In the genomic region with DNA sequence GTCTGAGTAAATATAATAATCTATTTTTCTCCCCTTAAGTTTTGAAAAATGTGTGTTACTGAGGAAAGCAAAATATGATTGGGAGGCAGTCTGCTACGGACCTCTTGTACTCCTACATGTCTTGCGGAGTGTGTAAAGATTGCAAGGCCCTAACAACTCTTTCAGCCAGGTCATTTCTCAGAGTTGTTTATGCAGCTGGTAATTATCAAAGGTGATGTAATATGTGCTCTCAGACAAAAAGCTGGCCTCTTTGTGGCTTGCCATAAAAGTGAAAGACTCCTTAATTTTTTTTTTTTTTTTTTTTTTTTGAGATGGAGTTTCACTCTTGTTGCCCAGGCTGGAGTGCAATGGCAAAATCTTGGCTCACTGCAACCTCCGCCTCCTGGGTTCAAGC, we compare ENCODE assay signal across 31 cellular contexts. TPM values are rescaled to one million over a fixed set of nuclear protein-coding genes. Genes with fewer than 3 reads are reported as not detected.
A peak's percentile ranks its signal among the peaks of the same experiment; 100 is the strongest.
DNase-seq lines count a peak whose midpoint lies in the region; ATAC-seq and TF ChIP-seq lines count a peak whose summit lies in the region.
"Had no signal": no experiment of that assay in that cellular context is flagged by ENCODE, and none has a peak within 500 bp of the region (broad histone marks: within the 10 kb centered on the region; RNA-seq: fewer than 3 reads in every experiment).

No MANE protein-coding gene starts in this region.

- no peaks in the 10 kb centered on the region for H3K9me3 ChIP-seq in GM23248 (ENCODE audit: low read depth)
- H3K9me3 ChIP-seq: ovary, SJSA1 had no signal

- ATAC-seq in HG03280 (IDR thresholded peaks at IDR 0.05; ENCODE audit: unreplicated experiment): no peak
- ATAC-seq: activated CD8-positive, alpha-beta T cell treated with anti-CD3 and anti-CD28 coated beads, Interleukin-2, amount 10 ng/mL, durations not matched to agents 7 days and 5 days; activated T-helper 17 cell treated with anti-CD3 and anti-CD28 coated beads, Interleukin-2, amount 50 U/mL, for 72 hours; left lung had no signal

- no peak overlapping the region for H3K4me2 ChIP-seq in GM23248 (ENCODE audit: unreplicated experiment)
- H3K4me2 ChIP-seq: BLaER1 had no signal

- no peak overlapping the region for H3K27ac ChIP-seq in GM23248
- H3K27ac ChIP-seq in coronary artery: no peak overlapping the region
- H3K27ac ChIP-seq: adrenal gland, BLaER1, left lung, ovary, SJSA1, tibial nerve, VCaP had no signal

- no peaks in the 10 kb centered on the region for H3K4me1 ChIP-seq in GM23248 (ENCODE audit: insufficient read depth)
- H3K4me1 ChIP-seq: adrenal gland, BLaER1, left lung, SJSA1, tibial nerve had no signal

- no peaks in the 10 kb centered on the region; the same call in 1 of the 2 replicates for H3K36me3 ChIP-seq in GM23248 (ENCODE audit: low read depth)
- H3K36me3 ChIP-seq: adrenal gland, BLaER1, left lung, ovary, SJSA1, tibial nerve had no signal

- no peaks in the 10 kb centered on the region for H3K9me2 ChIP-seq in GM23248 (ENCODE audit: insufficient read depth)

- no peaks in the 10 kb centered on the region for H3K79me2 ChIP-seq in GM23248 (ENCODE audit: insufficient read depth)

- H3F3A ChIP-seq in GM23248 (ENCODE audit: insufficient read depth): 0 out of 2 replicates have a peak, but pooled peaks cover 4% of the 10 kb centered on the region

- H4K20me1 ChIP-seq in GM23248 (ENCODE audit: insufficient read depth): no peaks in the 10 kb centered on the region
- H4K20me1 ChIP-seq: BLaER1 had no signal

- no peaks in the 10 kb centered on the region for H3K27me3 ChIP-seq in GM23248 (replicated peaks; ENCODE audit: insufficient read depth)
- H3K27me3 ChIP-seq: adrenal gland, BLaER1, ovary had no signal

- TF ChIP-seq CTCF in AG10803 (conservative IDR thresholded peaks at IDR 0.05; ENCODE audit: low read length): no peak
- no peak for TF ChIP-seq CTCF in astrocyte of the cerebellum (IDR thresholded peaks at IDR 0.05; ENCODE audit: low read depth, low read length, missing control alignments)
- no peak for TF ChIP-seq CTCF in coronary artery (IDR thresholded peaks at IDR 0.05)

- no peak overlapping the region for H3K9ac ChIP-seq in GM23248
- H3K9ac ChIP-seq: BLaER1 had no signal

- WGBS in GM23248 (ENCODE audit: low coverage in 1 of 2, low lambda C conversion rate in 2 of 2, missing lambda C conversion rate in 2 of 2), 2 experiments: 57 to 77% methylated on average over 3 of the region's 3 CpGs

- in situ Hi-C loops in GM23248 (cut with MboI) (no loop called here), astrocyte of the cerebellum (cut with HindIII; ENCODE audit: low sequenced_read_pairs) (no loop called here)

- H2AFZ ChIP-seq in GM23248: no peak overlapping the region

- DNase-seq in AG10803 (ENCODE audit: low read depth) (peak; percentile 20), GM23248 (peak; percentile 15), astrocyte of the cerebellum (ENCODE audit: low read depth) (peak; percentile 5), fibroblast of peridontal ligament (ENCODE audit: extremely low read depth) (peak; percentile 8), coronary artery (ENCODE audit: low spot score) (no peak), AML-193 (lab: John Stamatoyannopoulos, UW) (no peak), NCI-H2107 treated with DMSO at 0.1 percent for 48 hours (lab: John Stamatoyannopoulos, UW; ENCODE audit: unreplicated experiment) (no peak)
- DNase-seq: activated CD4-positive, alpha-beta T cell treated with anti-CD3 and anti-CD28 coated beads for 4 hours; activated CD8-positive, alpha-beta T cell treated with anti-CD3 and anti-CD28 coated beads, Interleukin-2, amount 10 ng/mL, durations not matched to agents 7 days and 5 days; activated naive CD4-positive, alpha-beta T cell treated with anti-CD3 and anti-CD28 coated beads, Interleukin-2, amount 10 ng/mL, durations not matched to agents 7 days and 5 days; adrenal gland; effector CD8-positive, alpha-beta T cell; HFFc6; hypothalamus; immature natural killer cell; left lung; mesendoderm; NCI-H1105 treated with DMSO at 0.1 percent for 48 hours; NCI-H2029; NCI-H2227 treated with DMSO at 0.1 percent for 48 hours; NCI-H526 treated with DMSO at 0.1 percent for 48 hours; ovary; RPMI8226; stimulated activated CD4-positive, alpha-beta T cell treated with anti-CD3 and anti-CD28 coated beads, Interleukin-4, amount 100 ng/mL, for 24 hours; T-helper 9 cell had no signal

- no peak overlapping the region for H3K4me3 ChIP-seq in AG10803 (ENCODE audit: low read length)
- H3K4me3 ChIP-seq in GM23248: no peak overlapping the region
- H3K4me3 ChIP-seq in astrocyte of the cerebellum (ENCODE audit: low read depth, low read length): no peak overlapping the region
- H3K4me3 ChIP-seq in coronary artery: no peak overlapping the region
- H3K4me3 ChIP-seq: adrenal gland, BLaER1, left lung, ovary, SJSA1, tibial nerve had no signal

RNA-seq across cellular contexts. Expression of a gene that starts 40.5 kb away (rescaled TPM):
- 26.8 and 30.1 TPM in 2 replicates for total RNA-seq in GM23248 (2014; rRNA removed; shearing (Covaris generic))
- polyA plus RNA-seq in GM23248 (2016; fragmentation: Nextera tagmentation; extraction: Ambion mirVana): 18.7 and 22.1 TPM in 2 replicates

Comparison
In these comparisons a context has a peak if more than half of its experiments do, and no peak if none do; other contexts are left out.
1. DNase-seq: peak in AG10803 (single experiment), GM23248 (single experiment), astrocyte of the cerebellum (single experiment) and fibroblast of peridontal ligament (single experiment); none in coronary artery (single experiment), AML-193 (0 of 2) and NCI-H2107 treated with DMSO at 0.1 percent for 48 hours (single experiment).